In genomic region chr12:75478395-75478794, GRCh38 we compare ENCODE assay signal across 8 cellular contexts. TPM values are rescaled to one million over a fixed set of nuclear protein-coding genes. Genes with fewer than 3 reads are reported as not detected.
DNase-seq lines count a peak whose midpoint lies in the region; ATAC-seq, FAIRE-seq and TF ChIP-seq lines count a peak whose summit lies in the region.

No MANE protein-coding gene starts in this region.

- FAIRE-seq in RCC 7860 (lab: Jason Lieb, UNC): no peak

- no peak for TF ChIP-seq CTCF in CD4-positive, alpha-beta T cell (IDR thresholded peaks at IDR 0.05)

- intact Hi-C loops in CD4-positive, alpha-beta T cell (cut with DNase I, micrococcal nuclease): no loop called here
- intact Hi-C loops in posterior vena cava (cut with DNase I): no loop called here

- no peaks in the 10 kb centered on the region for H3K27me3 ChIP-seq in CD4-positive, alpha-beta T cell (ENCODE audit: control insufficient read depth, insufficient read depth, low read length)
- H3K27me3 ChIP-seq in SJCRH30: no peaks in the 10 kb centered on the region

- H3K9ac ChIP-seq in SK-N-MC (ENCODE audit: insufficient read length): no peak overlapping the region

- H3K4me3 ChIP-seq in SK-N-MC (no peak overlapping the region; the same call in 1 of the 2 replicates), SJCRH30 (no peak overlapping the region)

- CTCF ChIA-PET in CD4-positive, alpha-beta T cell (lab: Charles Lee): interaction anchor here (1.4 to 4.1 kb wide), 2 partner anchors 87 to 553 kb away, joined by 3 to 20 read pairs; partner anchors contain the start of genes GLIPR1L2 and PHLDA1

- peaks cover 65% of the 10 kb centered on the region for H3K4me1 Mint-ChIP-seq in CD4-positive, alpha-beta T cell (ENCODE audit: low read depth)

- H3K4me3 Mint-ChIP-seq in CD4-positive, alpha-beta T cell: peak overlapping the region; percentile 77

- no peaks in the 10 kb centered on the region for H3K27me3 Mint-ChIP-seq in CD4-positive, alpha-beta T cell

- ATAC-seq in CD4-positive, alpha-beta T cell (ENCODE audit: poor library complexity): peak; percentile 62
- peak; percentile 22 for ATAC-seq in GM21619 (IDR thresholded peaks at IDR 0.05; ENCODE audit: unreplicated experiment)

- no peaks in the 10 kb centered on the region for H3K9me3 ChIP-seq in CD4-positive, alpha-beta T cell (ENCODE audit: control insufficient read depth, low read length)
- H3K9me3 ChIP-seq in SK-N-MC (ENCODE audit: low read depth, low read length) (no peaks in the 10 kb centered on the region), SJCRH30 (replicated peaks) (no peaks in the 10 kb centered on the region)

- peak in 4 of 10 experiments; percentile 5 to 44 (median 18) for DNase-seq in CD4-positive, alpha-beta T cell
- peak; percentile 44 for DNase-seq in SK-N-MC (ENCODE audit: low read depth, low spot score)
- DNase-seq in iris pigment epithelial cell (ENCODE audit: low read depth): peak; percentile 86
- DNase-seq in SJCRH30: no peak
- no peak for DNase-seq in RCC 7860 (ENCODE audit: low spot score)
- no peak for DNase-seq in amniotic stem cell (lab: John Stamatoyannopoulos, UW)
- DNase-seq in posterior vena cava (ENCODE audit: low spot score): no peak

- H3K36me3 Mint-ChIP-seq in CD4-positive, alpha-beta T cell (ENCODE audit: low read depth): peaks cover 30% of the 10 kb centered on the region

- H3K36me3 ChIP-seq in SK-N-MC (ENCODE audit: insufficient read depth, low read length) (no peaks in the 10 kb centered on the region), SJCRH30 (no peaks in the 10 kb centered on the region)

- no peaks in the 10 kb centered on the region for H3K4me1 ChIP-seq in SJCRH30

- no peaks in the 10 kb centered on the region for H3K9me3 Mint-ChIP-seq in CD4-positive, alpha-beta T cell

- peak overlapping the region; percentile 76 for H3K27ac ChIP-seq in CD4-positive, alpha-beta T cell (ENCODE audit: low read depth, low read length)
- H3K27ac ChIP-seq in SK-N-MC (peak overlapping the region; percentile 70), SJCRH30 (no peak overlapping the region)

- H3K27ac Mint-ChIP-seq in CD4-positive, alpha-beta T cell: peak overlapping the region; percentile 95

- POLR2A ChIA-PET in CD4-positive, alpha-beta T cell (lab: Charles Lee): interaction anchor here (0.5 to 2.1 kb wide), 6 partner anchors 17 to 143 kb away, joined by 3 to 12 read pairs (median 4); partner anchors contain the start of genes GLIPR1L1 and KRR1

RNA-seq across cellular contexts. Expression of gene GLIPR1, which starts 2.2 kb away (rescaled TPM):
- total RNA-seq in CD4-positive, alpha-beta T cell: 10 to 100 TPM; 41.3 to 47.7 TPM
- total RNA-seq in SJCRH30 (2014; rRNA removed; shearing (Covaris generic)): 1.6 and 1.7 TPM in 2 replicates
- total RNA-seq in posterior vena cava: 10 to 100 TPM; 57.2 to 68.0 TPM

RNA-seq across cellular contexts. Expression of gene KRR1, which starts 33.0 kb away (rescaled TPM):
- 100 to 1,000 TPM; 144 to 148 TPM for total RNA-seq in CD4-positive, alpha-beta T cell
- total RNA-seq in SJCRH30 (2014; rRNA removed; shearing (Covaris generic)): 53.2 and 79.3 TPM in 2 replicates
- total RNA-seq in posterior vena cava: 10 to 100 TPM; 47.6 TPM

Comparison
In these comparisons a context has a peak if more than half of its experiments do, and no peak if none do; other contexts are left out.
1. DNase-seq: peak in SK-N-MC (single experiment) and iris pigment epithelial cell (single experiment); none in SJCRH30 (0 of 2), RCC 7860 (single experiment), amniotic stem cell (single experiment) and posterior vena cava (single experiment).
2. RNA of gene GLIPR1, which starts 2.2 kb away (total RNA-seq): 57.2 to 68.0 TPM in posterior vena cava and 41.3 to 47.7 TPM in CD4-positive, alpha-beta T cell; 1.6 to 1.7 TPM in SJCRH30; every median in the first group is over 10 times any median in the second.